Comparison of ENCODE assay signal across 14 cellular contexts in genomic region chr10:103139803-103140202, GRCh38.
"Had no signal": no experiment of that assay in that cellular context is flagged by ENCODE, and none has a peak within 500 bp of the region (broad histone marks: within the 10 kb centered on the region; RNA-seq: fewer than 3 reads in every experiment).

No MANE protein-coding gene starts in this region.

- H3K4me3 ChIP-seq: heart left ventricle, upper lobe of right lung had no signal

- H3K4me3 Mint-ChIP-seq: activated CD4-positive, alpha-beta memory T cell treated with anti-CD3 and anti-CD28 coated beads, Interleukin-2, amount 10 ng/mL, durations not matched to agents 7 days and 5 days; activated T-helper 1 cell treated with anti-CD3 and anti-CD28 coated beads, Interleukin-12 subunit alpha, Interleukin-12 subunit beta, Interleukin-2, Interleukin-4 antibody, amounts not matched to agents 30 ng/mL and 10 ng/mL and 1 ng/mL, durations not matched to agents 14 hours and 24 hours and 36 hours; natural killer cell; stimulated activated naive CD8-positive, alpha-beta T cell treated with anti-CD3 and anti-CD28 coated beads, Interleukin-15, Interleukin-2, amounts not matched to agents 100 ng/mL and 50 ng/mL, for 24 hours had no signal

- H3K27ac Mint-ChIP-seq: activated CD4-positive, alpha-beta memory T cell treated with anti-CD3 and anti-CD28 coated beads, Interleukin-2, amount 10 ng/mL, durations not matched to agents 7 days and 5 days; activated T-helper 1 cell treated with anti-CD3 and anti-CD28 coated beads, Interleukin-12 subunit alpha, Interleukin-12 subunit beta, Interleukin-2, Interleukin-4 antibody, amounts not matched to agents 30 ng/mL and 10 ng/mL and 1 ng/mL, durations not matched to agents 14 hours and 24 hours and 36 hours; stimulated activated naive CD8-positive, alpha-beta T cell treated with anti-CD3 and anti-CD28 coated beads, Interleukin-15, Interleukin-2, amounts not matched to agents 100 ng/mL and 50 ng/mL, for 24 hours had no signal

- H3K27me3 Mint-ChIP-seq: activated CD4-positive, alpha-beta memory T cell treated with anti-CD3 and anti-CD28 coated beads, Interleukin-2, amount 10 ng/mL, durations not matched to agents 7 days and 5 days; stimulated activated naive CD8-positive, alpha-beta T cell treated with anti-CD3 and anti-CD28 coated beads, Interleukin-15, Interleukin-2, amounts not matched to agents 100 ng/mL and 50 ng/mL, for 24 hours had no signal

- H3K9me3 Mint-ChIP-seq: natural killer cell; stimulated activated naive CD8-positive, alpha-beta T cell treated with anti-CD3 and anti-CD28 coated beads, Interleukin-15, Interleukin-2, amounts not matched to agents 100 ng/mL and 50 ng/mL, for 24 hours had no signal

- H3K27me3 ChIP-seq: heart left ventricle, upper lobe of right lung had no signal

- H3K9me3 ChIP-seq: heart left ventricle, upper lobe of right lung had no signal

- H3K27ac ChIP-seq: heart left ventricle, upper lobe of right lung had no signal

- DNase-seq: activated CD4-positive, alpha-beta memory T cell treated with anti-CD3 and anti-CD28 coated beads, Interleukin-2, amount 10 ng/mL, durations not matched to agents 7 days and 5 days; activated naive CD4-positive, alpha-beta T cell treated with anti-CD3 and anti-CD28 coated beads, Interleukin-2, amount 50 U/mL, for 16 hours; caudate nucleus; cortex of kidney; effector memory CD4-positive, alpha-beta T cell; foreskin fibroblast; heart left ventricle; mammary epithelial cell; natural killer cell; occipital lobe; stimulated activated CD4-positive, alpha-beta T cell treated with anti-CD3 and anti-CD28 coated beads, Interleukin-2, amount 100 ng/mL, for 48 hours; upper lobe of right lung had no signal

- ATAC-seq: heart left ventricle, natural killer cell, upper lobe of right lung had no signal

- H3K36me3 Mint-ChIP-seq: natural killer cell had no signal
